Comparison of ENCODE assay signal across 1 cellular context in genomic region chr4:98480535-98480934, GRCh38.
TF ChIP-seq lines count a peak whose summit lies in the region.

No MANE protein-coding gene starts in this region.

TF ChIP-seq in WTC11, 78 proteins besides CTCF, POLR2A, EP300 and RAD21 (continued from another document):
- no peak for TF ChIP-seq ETV6 (CRISPR knock-in tag; IDR thresholded peaks at IDR 0.05)
- no peak for TF ChIP-seq SP1 (CRISPR knock-in tag; conservative IDR thresholded peaks at IDR 0.05)
- TF ChIP-seq ZNF512 (CRISPR knock-in tag; IDR thresholded peaks at IDR 0.05; ENCODE audit: borderline replicate concordance), result no peak
- TF ChIP-seq GTF2I (CRISPR knock-in tag; conservative IDR thresholded peaks at IDR 0.05), result no peak
- no peak for TF ChIP-seq NFE2L1 (CRISPR knock-in tag; IDR thresholded peaks at IDR 0.05)
- no peak for TF ChIP-seq ZNF219 (CRISPR knock-in tag; IDR thresholded peaks at IDR 0.05; ENCODE audit: borderline replicate concordance)
- TF ChIP-seq HMGA2 (CRISPR knock-in tag; IDR thresholded peaks at IDR 0.05), result no peak
- TF ChIP-seq ZNF425 (CRISPR knock-in tag; conservative IDR thresholded peaks at IDR 0.05), result no peak
